In the genomic region with DNA sequence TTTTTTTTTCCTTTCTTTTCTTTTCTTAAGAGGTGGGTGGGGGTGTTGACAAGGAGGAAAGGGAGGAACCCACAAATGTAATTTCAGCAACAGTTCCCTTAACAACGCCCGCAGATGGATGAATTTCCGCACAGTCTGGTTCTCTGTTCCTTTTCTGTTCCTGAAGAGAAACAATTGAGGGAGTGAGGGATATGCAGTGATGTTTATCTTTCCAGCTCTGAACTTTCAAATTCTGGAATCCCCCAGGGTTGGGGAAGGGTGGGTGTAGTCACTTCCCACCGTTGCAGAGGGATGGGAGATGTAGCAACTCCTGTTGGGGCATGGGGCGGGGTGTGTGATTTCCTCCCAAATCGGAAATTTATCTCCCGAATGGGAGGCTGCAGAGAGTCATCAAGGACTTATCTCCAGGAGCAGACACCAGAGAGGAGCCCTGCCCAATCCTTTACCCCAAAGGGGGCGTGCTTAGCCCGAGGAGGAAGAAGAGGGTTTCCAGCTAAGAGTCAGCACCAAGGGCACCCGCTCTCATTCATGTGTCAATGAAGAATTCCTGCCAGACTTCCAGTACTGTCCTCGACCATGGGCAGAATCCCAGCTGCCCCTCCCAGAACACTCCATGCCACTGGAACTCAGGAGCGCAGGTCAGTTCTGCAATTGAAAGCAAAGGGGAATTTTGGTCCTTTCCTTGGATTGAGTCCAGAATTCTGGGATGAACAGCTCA, we compare ENCODE assay signal across 1 cellular context.
TF ChIP-seq lines count a peak whose summit lies in the region.

No MANE protein-coding gene starts in this region.

TF ChIP-seq in K562, 482 proteins besides CTCF, POLR2A, EP300 and RAD21 (continued from another document and continues in another):
- TF ChIP-seq, protein P1, sequence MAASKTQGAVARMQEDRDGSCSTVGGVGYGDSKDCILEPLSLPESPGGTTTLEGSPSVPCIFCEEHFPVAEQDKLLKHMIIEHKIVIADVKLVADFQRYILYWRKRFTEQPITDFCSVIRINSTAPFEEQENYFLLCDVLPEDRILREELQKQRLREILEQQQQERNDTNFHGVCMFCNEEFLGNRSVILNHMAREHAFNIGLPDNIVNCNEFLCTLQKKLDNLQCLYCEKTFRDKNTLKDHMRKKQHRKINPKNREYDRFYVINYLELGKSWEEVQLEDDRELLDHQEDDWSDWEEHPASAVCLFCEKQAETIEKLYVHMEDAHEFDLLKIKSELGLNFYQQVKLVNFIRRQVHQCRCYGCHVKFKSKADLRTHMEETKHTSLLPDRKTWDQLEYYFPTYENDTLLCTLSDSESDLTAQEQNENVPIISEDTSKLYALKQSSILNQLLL (CRISPR knock-in tag; IDR thresholded peaks at IDR 0.05; ENCODE audit: borderline replicate concordance): no peak
- TF ChIP-seq ZNF766 (CRISPR knock-in tag; conservative IDR thresholded peaks at IDR 0.05): 0 out of 2 replicates have a peak, but pooled peaks have one; percentile 42
- TF ChIP-seq BCL6 (CRISPR knock-in tag; IDR thresholded peaks at IDR 0.05): no peak
- TF ChIP-seq RFX1 (IDR thresholded peaks at IDR 0.05): peak; percentile 82
- 0 out of 2 replicates have a peak, but pooled peaks have one; percentile 25 for TF ChIP-seq MEF2D (tag; conservative IDR thresholded peaks at IDR 0.05; ENCODE audit: low read depth)
- peak; percentile 71 for TF ChIP-seq MTA3 (IDR thresholded peaks at IDR 0.05; ENCODE audit: borderline replicate concordance)
- peak in 1 of 2 experiments; percentile 84; a peak in 2 of 4 replicates for TF ChIP-seq HDAC1 (IDR thresholded peaks at IDR 0.05)
- TF ChIP-seq PHF20 (IDR thresholded peaks at IDR 0.05; ENCODE audit: partially characterized antibody): no peak
- peak; percentile 89 for TF ChIP-seq SMARCE1 (IDR thresholded peaks at IDR 0.05)
- TF ChIP-seq KLF1 (tag; IDR thresholded peaks at IDR 0.05): peak; percentile 81
- TF ChIP-seq, protein P2, sequence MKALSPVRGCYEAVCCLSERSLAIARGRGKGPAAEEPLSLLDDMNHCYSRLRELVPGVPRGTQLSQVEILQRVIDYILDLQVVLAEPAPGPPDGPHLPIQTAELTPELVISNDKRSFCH (CRISPR knock-in tag; IDR thresholded peaks at IDR 0.05): no peak
- TF ChIP-seq, protein P2 (tag; IDR thresholded peaks at IDR 0.05): 0 out of 2 replicates have a peak, but pooled peaks have one; percentile 36
- TF ChIP-seq NFXL1 (CRISPR knock-in tag; IDR thresholded peaks at IDR 0.05): no peak
- TF ChIP-seq, protein P3, sequence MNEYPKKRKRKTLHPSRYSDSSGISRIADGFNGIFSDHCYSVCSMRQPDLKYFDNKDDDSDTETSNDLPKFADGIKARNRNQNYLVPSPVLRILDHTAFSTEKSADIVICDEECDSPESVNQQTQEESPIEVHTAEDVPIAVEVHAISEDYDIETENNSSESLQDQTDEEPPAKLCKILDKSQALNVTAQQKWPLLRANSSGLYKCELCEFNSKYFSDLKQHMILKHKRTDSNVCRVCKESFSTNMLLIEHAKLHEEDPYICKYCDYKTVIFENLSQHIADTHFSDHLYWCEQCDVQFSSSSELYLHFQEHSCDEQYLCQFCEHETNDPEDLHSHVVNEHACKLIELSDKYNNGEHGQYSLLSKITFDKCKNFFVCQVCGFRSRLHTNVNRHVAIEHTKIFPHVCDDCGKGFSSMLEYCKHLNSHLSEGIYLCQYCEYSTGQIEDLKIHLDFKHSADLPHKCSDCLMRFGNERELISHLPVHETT (CRISPR knock-in tag; conservative IDR thresholded peaks at IDR 0.05 in 1 of 2, IDR thresholded peaks at IDR 0.05 in 1 of 2): peak in 1 of 2 experiments; percentile 60; a peak in 1 of 4 replicates
- no peak for TF ChIP-seq EZH2 (IDR thresholded peaks at IDR 0.05; ENCODE audit: borderline replicate concordance, low read depth, low read length)
- 0 out of 2 replicates have a peak, but pooled peaks have one; percentile 47 for TF ChIP-seq RUNX1 (IDR thresholded peaks at IDR 0.05; ENCODE audit: low read depth)
- no peak for TF ChIP-seq NFRKB (IDR thresholded peaks at IDR 0.05; ENCODE audit: low read depth)
- TF ChIP-seq JUN (IDR thresholded peaks at IDR 0.05; ENCODE audit: borderline replicate concordance, low read depth, low read length): peak; percentile 38; the same call in 1 of the 2 replicates
- no peak for TF ChIP-seq JUN (CRISPR knock-in tag; IDR thresholded peaks at IDR 0.05; ENCODE audit: borderline replicate concordance)
- peak; percentile 91 for TF ChIP-seq CBFA2T2 (conservative IDR thresholded peaks at IDR 0.05)
- peak; percentile 83 for TF ChIP-seq SOX6 (IDR thresholded peaks at IDR 0.05)
- peak in 1 of 2 experiments; percentile 60; a peak in 1 of 4 replicates for TF ChIP-seq FOXA3 (CRISPR knock-in tag; conservative IDR thresholded peaks at IDR 0.05 in 1 of 2, IDR thresholded peaks at IDR 0.05 in 1 of 2)
- peak; percentile 31; the same call in 1 of the 2 replicates for TF ChIP-seq MYC (IDR thresholded peaks at IDR 0.05; ENCODE audit: low read depth, low read length)
- no peak for TF ChIP-seq MYC (CRISPR knock-in tag; IDR thresholded peaks at IDR 0.05; ENCODE audit: borderline replicate concordance, low read depth)
- peak; percentile 58 to 71 for TF ChIP-seq FOXK2 (conservative IDR thresholded peaks at IDR 0.05 in 1 of 2, IDR thresholded peaks at IDR 0.05 in 1 of 2; ENCODE audit: low read depth in 2 of 2)
- peak; percentile 74 for TF ChIP-seq STAT5A (IDR thresholded peaks at IDR 0.05; ENCODE audit: borderline replicate concordance, low read length)
- TF ChIP-seq ILF3 (IDR thresholded peaks at IDR 0.05; ENCODE audit: borderline replicate concordance): no peak
- peak; percentile 69 for TF ChIP-seq LEF1 (IDR thresholded peaks at IDR 0.05)
- TF ChIP-seq MED1 (CRISPR knock-in tag; IDR thresholded peaks at IDR 0.05; ENCODE audit: borderline replicate concordance): no peak
- no peak for TF ChIP-seq PURB (CRISPR knock-in tag; IDR thresholded peaks at IDR 0.05; ENCODE audit: low read depth)
- peak; percentile 25 for TF ChIP-seq MEIS2 (IDR thresholded peaks at IDR 0.05; ENCODE audit: partially characterized antibody)
- peak; percentile 97 for TF ChIP-seq KDM1A (IDR thresholded peaks at IDR 0.05)
- TF ChIP-seq SMARCA5 (IDR thresholded peaks at IDR 0.05): no peak
- peak; percentile 36 for TF ChIP-seq RBBP5 (IDR thresholded peaks at IDR 0.05; ENCODE audit: borderline replicate concordance, insufficient read depth, low read length, poor library complexity, severe bottlenecking)
- peak; percentile 93 for TF ChIP-seq LCOR (CRISPR knock-in tag; IDR thresholded peaks at IDR 0.05)
- TF ChIP-seq RB1 (IDR thresholded peaks at IDR 0.05; ENCODE audit: low read depth): 0 out of 2 replicates have a peak, but pooled peaks have one; percentile 39
- TF ChIP-seq ATF7 (IDR thresholded peaks at IDR 0.05): peak; percentile 48
- no peak for TF ChIP-seq CEBPG (CRISPR knock-in tag; IDR thresholded peaks at IDR 0.05)
- TF ChIP-seq CEBPG (tag; conservative IDR thresholded peaks at IDR 0.05 in 1 of 2, IDR thresholded peaks at IDR 0.05 in 1 of 2): peak; percentile 48 to 61; a peak in 3 of 4 replicates
- no peak for TF ChIP-seq ZNF644 (tag; IDR thresholded peaks at IDR 0.05; ENCODE audit: low read depth)
- TF ChIP-seq, protein P4, sequence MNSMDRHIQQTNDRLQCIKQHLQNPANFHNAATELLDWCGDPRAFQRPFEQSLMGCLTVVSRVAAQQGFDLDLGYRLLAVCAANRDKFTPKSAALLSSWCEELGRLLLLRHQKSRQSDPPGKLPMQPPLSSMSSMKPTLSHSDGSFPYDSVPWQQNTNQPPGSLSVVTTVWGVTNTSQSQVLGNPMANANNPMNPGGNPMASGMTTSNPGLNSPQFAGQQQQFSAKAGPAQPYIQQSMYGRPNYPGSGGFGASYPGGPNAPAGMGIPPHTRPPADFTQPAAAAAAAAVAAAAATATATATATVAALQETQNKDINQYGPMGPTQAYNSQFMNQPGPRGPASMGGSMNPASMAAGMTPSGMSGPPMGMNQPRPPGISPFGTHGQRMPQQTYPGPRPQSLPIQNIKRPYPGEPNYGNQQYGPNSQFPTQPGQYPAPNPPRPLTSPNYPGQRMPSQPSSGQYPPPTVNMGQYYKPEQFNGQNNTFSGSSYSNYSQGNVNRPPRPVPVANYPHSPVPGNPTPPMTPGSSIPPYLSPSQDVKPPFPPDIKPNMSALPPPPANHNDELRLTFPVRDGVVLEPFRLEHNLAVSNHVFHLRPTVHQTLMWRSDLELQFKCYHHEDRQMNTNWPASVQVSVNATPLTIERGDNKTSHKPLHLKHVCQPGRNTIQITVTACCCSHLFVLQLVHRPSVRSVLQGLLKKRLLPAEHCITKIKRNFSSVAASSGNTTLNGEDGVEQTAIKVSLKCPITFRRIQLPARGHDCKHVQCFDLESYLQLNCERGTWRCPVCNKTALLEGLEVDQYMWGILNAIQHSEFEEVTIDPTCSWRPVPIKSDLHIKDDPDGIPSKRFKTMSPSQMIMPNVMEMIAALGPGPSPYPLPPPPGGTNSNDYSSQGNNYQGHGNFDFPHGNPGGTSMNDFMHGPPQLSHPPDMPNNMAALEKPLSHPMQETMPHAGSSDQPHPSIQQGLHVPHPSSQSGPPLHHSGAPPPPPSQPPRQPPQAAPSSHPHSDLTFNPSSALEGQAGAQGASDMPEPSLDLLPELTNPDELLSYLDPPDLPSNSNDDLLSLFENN (IDR thresholded peaks at IDR 0.05; ENCODE audit: low read depth in 2 of 2, low read length in 2 of 2): peak in 1 of 2 experiments; percentile 80; a peak in 2 of 4 replicates
- TF ChIP-seq CREM (IDR thresholded peaks at IDR 0.05; ENCODE audit: low read depth): peak; percentile 64
- TF ChIP-seq STAG1 (CRISPR knock-in tag; IDR thresholded peaks at IDR 0.05; ENCODE audit: borderline replicate concordance): no peak
- TF ChIP-seq NRF1 (conservative IDR thresholded peaks at IDR 0.05 in 1 of 2, IDR thresholded peaks at IDR 0.05 in 1 of 2): peak in 1 of 2 experiments; percentile 17; a peak in 1 of 4 replicates
- peak; percentile 74 for TF ChIP-seq SMARCC2 (IDR thresholded peaks at IDR 0.05; ENCODE audit: low read depth)
- TF ChIP-seq BHLHE40 (IDR thresholded peaks at IDR 0.05; ENCODE audit: low read length): peak; percentile 52
- TF ChIP-seq, protein P5, sequence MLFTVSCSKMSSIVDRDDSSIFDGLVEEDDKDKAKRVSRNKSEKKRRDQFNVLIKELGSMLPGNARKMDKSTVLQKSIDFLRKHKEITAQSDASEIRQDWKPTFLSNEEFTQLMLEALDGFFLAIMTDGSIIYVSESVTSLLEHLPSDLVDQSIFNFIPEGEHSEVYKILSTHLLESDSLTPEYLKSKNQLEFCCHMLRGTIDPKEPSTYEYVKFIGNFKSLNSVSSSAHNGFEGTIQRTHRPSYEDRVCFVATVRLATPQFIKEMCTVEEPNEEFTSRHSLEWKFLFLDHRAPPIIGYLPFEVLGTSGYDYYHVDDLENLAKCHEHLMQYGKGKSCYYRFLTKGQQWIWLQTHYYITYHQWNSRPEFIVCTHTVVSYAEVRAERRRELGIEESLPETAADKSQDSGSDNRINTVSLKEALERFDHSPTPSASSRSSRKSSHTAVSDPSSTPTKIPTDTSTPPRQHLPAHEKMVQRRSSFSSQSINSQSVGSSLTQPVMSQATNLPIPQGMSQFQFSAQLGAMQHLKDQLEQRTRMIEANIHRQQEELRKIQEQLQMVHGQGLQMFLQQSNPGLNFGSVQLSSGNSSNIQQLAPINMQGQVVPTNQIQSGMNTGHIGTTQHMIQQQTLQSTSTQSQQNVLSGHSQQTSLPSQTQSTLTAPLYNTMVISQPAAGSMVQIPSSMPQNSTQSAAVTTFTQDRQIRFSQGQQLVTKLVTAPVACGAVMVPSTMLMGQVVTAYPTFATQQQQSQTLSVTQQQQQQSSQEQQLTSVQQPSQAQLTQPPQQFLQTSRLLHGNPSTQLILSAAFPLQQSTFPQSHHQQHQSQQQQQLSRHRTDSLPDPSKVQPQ (CRISPR knock-in tag; IDR thresholded peaks at IDR 0.05; ENCODE audit: borderline replicate concordance): peak; percentile 27; the same call in 1 of the 2 replicates
- TF ChIP-seq ATF1 (CRISPR knock-in tag; IDR thresholded peaks at IDR 0.05): no peak
- TF ChIP-seq ATF1 (tag; IDR thresholded peaks at IDR 0.05): peak; percentile 49
- TF ChIP-seq CBFA2T3 (IDR thresholded peaks at IDR 0.05): peak; percentile 96
- TF ChIP-seq CEBPB (tag; IDR thresholded peaks at IDR 0.05): peak; percentile 87
- TF ChIP-seq ETV5 (CRISPR knock-in tag; IDR thresholded peaks at IDR 0.05; ENCODE audit: low read depth): no peak; the same call in 1 of the 2 replicates
- TF ChIP-seq TEAD2 (tag; IDR thresholded peaks at IDR 0.05): no peak
- TF ChIP-seq RBFOX2 (IDR thresholded peaks at IDR 0.05; ENCODE audit: low read depth, low read length): peak; percentile 50
- 0 out of 4 replicates have a peak, but pooled peaks of 1 of the 2 experiments have one; percentile 16 for TF ChIP-seq ARNT (IDR thresholded peaks at IDR 0.05)
- peak; percentile 54; the same call in 1 of the 2 replicates for TF ChIP-seq SPI1 (IDR thresholded peaks at IDR 0.05; ENCODE audit: borderline replicate concordance, low read depth, low read length)
- 0 out of 2 replicates have a peak, but pooled peaks have one; percentile 25 for TF ChIP-seq POLR2G (IDR thresholded peaks at IDR 0.05; ENCODE audit: low read depth, low read length)
- TF ChIP-seq RNF2 (IDR thresholded peaks at IDR 0.05): 0 out of 2 replicates have a peak, but pooled peaks have one; percentile 10
- TF ChIP-seq ADNP (tag; IDR thresholded peaks at IDR 0.05): no peak
- TF ChIP-seq, protein P6, sequence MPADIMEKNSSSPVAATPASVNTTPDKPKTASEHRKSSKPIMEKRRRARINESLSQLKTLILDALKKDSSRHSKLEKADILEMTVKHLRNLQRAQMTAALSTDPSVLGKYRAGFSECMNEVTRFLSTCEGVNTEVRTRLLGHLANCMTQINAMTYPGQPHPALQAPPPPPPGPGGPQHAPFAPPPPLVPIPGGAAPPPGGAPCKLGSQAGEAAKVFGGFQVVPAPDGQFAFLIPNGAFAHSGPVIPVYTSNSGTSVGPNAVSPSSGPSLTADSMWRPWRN (IDR thresholded peaks at IDR 0.05; ENCODE audit: low read depth): peak; percentile 56; the same call in 1 of the 2 replicates
- TF ChIP-seq, protein P7, sequence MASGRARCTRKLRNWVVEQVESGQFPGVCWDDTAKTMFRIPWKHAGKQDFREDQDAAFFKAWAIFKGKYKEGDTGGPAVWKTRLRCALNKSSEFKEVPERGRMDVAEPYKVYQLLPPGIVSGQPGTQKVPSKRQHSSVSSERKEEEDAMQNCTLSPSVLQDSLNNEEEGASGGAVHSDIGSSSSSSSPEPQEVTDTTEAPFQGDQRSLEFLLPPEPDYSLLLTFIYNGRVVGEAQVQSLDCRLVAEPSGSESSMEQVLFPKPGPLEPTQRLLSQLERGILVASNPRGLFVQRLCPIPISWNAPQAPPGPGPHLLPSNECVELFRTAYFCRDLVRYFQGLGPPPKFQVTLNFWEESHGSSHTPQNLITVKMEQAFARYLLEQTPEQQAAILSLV (tag; IDR thresholded peaks at IDR 0.05): 0 out of 2 replicates have a peak, but pooled peaks have one; percentile 28
- no peak for TF ChIP-seq HMG20B (CRISPR knock-in tag; IDR thresholded peaks at IDR 0.05)
- no peak for TF ChIP-seq IFI16 (CRISPR knock-in tag; IDR thresholded peaks at IDR 0.05)
